ENCODE assay signal across 17 cellular contexts in genomic region chr7:138575897-138576428, GRCh38.
DNase-seq lines count a peak whose midpoint lies in the region; ATAC-seq and TF ChIP-seq lines count a peak whose summit lies in the region.
"Had no signal": no experiment of that assay in that cellular context is flagged by ENCODE, and none has a peak within 500 bp of the region (broad histone marks: within the 10 kb centered on the region; RNA-seq: fewer than 3 reads in every experiment).

No MANE protein-coding gene starts in this region.

- TF ChIP-seq EP300 in stomach (IDR thresholded peaks at IDR 0.05) = no peak

- H3K27ac ChIP-seq in stomach = no peak overlapping the region
- H3K27ac ChIP-seq: BLaER1 treated with 17β-estradiol and CSF1 and Interleukin-3, amounts not matched to agents 10 nM and 100 nM had no signal

- TF ChIP-seq POLR2A in erythroblast (IDR thresholded peaks at IDR 0.05; ENCODE audit: low read length) (no peak), stomach (IDR thresholded peaks at IDR 0.05) (no peak)

- H3K9me3 Mint-ChIP-seq in Calu3 (ENCODE audit: low read depth, unreplicated experiment) = no peaks in the 10 kb centered on the region
- H3K9me3 Mint-ChIP-seq in mesothelial cell of epicardium = peaks cover 7% of the 10 kb centered on the region
- H3K9me3 Mint-ChIP-seq: CD8-positive, alpha-beta T cell had no signal

- H3K4me3 ChIP-seq in stomach = no peak overlapping the region
- H3K4me3 ChIP-seq: BLaER1 treated with 17β-estradiol and CSF1 and Interleukin-3, amounts not matched to agents 10 nM and 100 nM had no signal

- TF ChIP-seq CTCF in Calu3 (IDR thresholded peaks at IDR 0.05; ENCODE audit: unreplicated experiment) (no peak), mesothelial cell of epicardium (IDR thresholded peaks at IDR 0.05; ENCODE audit: unreplicated experiment) (no peak), stomach (IDR thresholded peaks at IDR 0.05) (no peak)

- no peak for DNase-seq in Calu3
- peak; percentile 19 for DNase-seq in NCI-H460 (ENCODE audit: extremely low read depth, low read depth)
- peak; percentile 20 to 76 for DNase-seq in erythroblast (lab: John Stamatoyannopoulos, UW)
- no peak for DNase-seq in mesothelial cell of epicardium (ENCODE audit: low spot score in 2 of 2, unreplicated experiment in 2 of 2)
- no peak for DNase-seq in left ventricle myocardium superior
- no peak for DNase-seq in stomach
- DNase-seq in cerebellar cortex (ENCODE audit: low spot score) = no peak
- DNase-seq: CD8-positive, alpha-beta T cell; DMS79; NCI-H1105; NCI-H2081; NCI-H2171 treated with DMSO at 0.1 percent for 48 hours; NCI-H510A; NCI-H748 treated with DMSO at 0.1 percent for 48 hours; Right ventricle myocardium superior had no signal

- intact Hi-C loops in Calu3 (cut with micrococcal nuclease; ENCODE audit: unreplicated experiment) (no loop called here), left ventricle myocardium superior (cut with micrococcal nuclease) (no loop called here), stomach (cut with DNase I; ENCODE audit: low total_unique reads) (no loop called here)

- H3K36me3 Mint-ChIP-seq in Calu3 (ENCODE audit: insufficient read depth, unreplicated experiment) (peaks cover 7% of the 10 kb centered on the region), mesothelial cell of epicardium (peaks cover 71% of the 10 kb centered on the region)

- no TSS peak for BruUV-seq in Calu3 (replicated peaks; lab: Mats Ljungman, UMichigan)

- no peaks in the 10 kb centered on the region for H3K4me1 ChIP-seq in stomach
- H3K4me1 ChIP-seq: BLaER1 treated with 17β-estradiol and CSF1 and Interleukin-3, amounts not matched to agents 10 nM and 100 nM had no signal

- ATAC-seq in left ventricle myocardium superior = no peak
- ATAC-seq: CD8-positive, alpha-beta T cell; HCT116 had no signal

- H3K4me3 Mint-ChIP-seq in Calu3 (ENCODE audit: low read depth, unreplicated experiment) (no peak overlapping the region), mesothelial cell of epicardium (no peak overlapping the region)
- H3K4me3 Mint-ChIP-seq: CD8-positive, alpha-beta T cell had no signal

- no peaks in the 10 kb centered on the region for H3K27me3 Mint-ChIP-seq in Calu3 (ENCODE audit: unreplicated experiment)
- no peaks in the 10 kb centered on the region for H3K27me3 Mint-ChIP-seq in mesothelial cell of epicardium (ENCODE audit: low read depth)

- WGBS in stomach, 5 donors = 88 to 99% (median 93%) methylated on average over 5 of the region's 5 CpGs

- H3K4me1 Mint-ChIP-seq in Calu3 (ENCODE audit: low read depth, unreplicated experiment) = peaks cover 6% of the 10 kb centered on the region
- no peaks in the 10 kb centered on the region for H3K4me1 Mint-ChIP-seq in mesothelial cell of epicardium

- no peaks in the 10 kb centered on the region for H3K27me3 ChIP-seq in stomach
- H3K27me3 ChIP-seq: BLaER1 treated with 17β-estradiol and CSF1 and Interleukin-3, amounts not matched to agents 10 nM and 100 nM had no signal

- H3K27ac Mint-ChIP-seq in Calu3 (ENCODE audit: unreplicated experiment) (peak overlapping the region; percentile 53), mesothelial cell of epicardium (peak overlapping the region; percentile 62)
- H3K27ac Mint-ChIP-seq: CD8-positive, alpha-beta T cell had no signal

- no peaks in the 10 kb centered on the region for H3K9me3 ChIP-seq in stomach

- peaks cover 22 to 98% (median 86%) of the 10 kb centered on the region in 4 donors for H3K36me3 ChIP-seq in stomach

- CTCF ChIA-PET in Calu3 (lab: Charles Lee) = interaction anchor here (0.6 kb wide), 1 partner anchor 72 kb away, joined by 3 read pairs; no protein-coding TSS in a partner anchor

Comparison
In these comparisons a context has a peak if more than half of its experiments do, and no peak if none do; other contexts are left out.
1. DNase-seq: peak in NCI-H460 (single experiment) and erythroblast (2 of 2); none in Calu3 (single experiment), mesothelial cell of epicardium (0 of 2), left ventricle myocardium superior (single experiment), stomach (single experiment) and cerebellar cortex (single experiment).